In genomic region chr6:39335780-39336541, GRCh38 we compare ENCODE assay signal across 10 cellular contexts. TPM values are rescaled to one million over a fixed set of nuclear protein-coding genes. Genes with fewer than 3 reads are reported as not detected.
DNase-seq lines count a peak whose midpoint lies in the region; ATAC-seq and TF ChIP-seq lines count a peak whose summit lies in the region.
"Had no signal": no experiment of that assay in that cellular context is flagged by ENCODE, and none has a peak within 500 bp of the region (broad histone marks: within the 10 kb centered on the region; RNA-seq: fewer than 3 reads in every experiment).

No MANE protein-coding gene starts in this region.

- in situ Hi-C loops in G401 (cut with HindIII; ENCODE audit: low sequenced_read_pairs): no loop called here

- no peak for TF ChIP-seq CTCF in omental fat pad (IDR thresholded peaks at IDR 0.05)

- DNase-seq in Daoy (ENCODE audit: low read depth): peak; percentile 49
- DNase-seq in SW 1271 (lab: John Stamatoyannopoulos, UW): peak; percentile 24 to 70
- no peak for DNase-seq in left lobe of liver (ENCODE audit: low spot score)
- no peak for DNase-seq in G401 (ENCODE audit: low spot score)
- no peak for DNase-seq in omental fat pad (ENCODE audit: low spot score)
- no peak for DNase-seq in activated naive CD4-positive, alpha-beta T cell treated with anti-CD3 and anti-CD28 coated beads, Interleukin-2, amount 50 U/mL, for 16 hours
- DNase-seq in NCI-H1105 treated with DMSO at 0.1 percent for 48 hours (lab: John Stamatoyannopoulos, UW): no peak

- ATAC-seq in HG02763 (IDR thresholded peaks at IDR 0.05; ENCODE audit: unreplicated experiment) (peak; percentile 64), left lobe of liver (peak; percentile 18), omental fat pad (ENCODE audit: low FRiP score) (no peak)
- ATAC-seq: activated CD4-positive, CD25-positive, alpha-beta regulatory T cell treated with anti-CD3 and anti-CD28 coated beads, Interleukin-2, amount 50 U/mL, for 24 hours had no signal

RNA-seq across cellular contexts. Expression of gene KCNK16, which starts 13.5 kb away (rescaled TPM):
- not detected in 2 replicates for total RNA-seq in Daoy (2014; rRNA removed; shearing (Covaris generic))
- not detected for total RNA-seq in left lobe of liver
- not detected in 2 replicates for total RNA-seq in G401 (2014; rRNA removed; shearing (Covaris generic))
- total RNA-seq in omental fat pad: not detected
- total RNA-seq: frontal cortex had no signal

RNA-seq across cellular contexts. Expression of gene KCNK17, which starts 21.7 kb away (rescaled TPM):
- not detected in 2 replicates for total RNA-seq in Daoy (2014; rRNA removed; shearing (Covaris generic))
- total RNA-seq in left lobe of liver (1.2 TPM), omental fat pad (under 1 TPM in 2 of 4 donors, not detected in 2; 0.24 to 0.28 TPM)
- not detected in 2 replicates for total RNA-seq in G401 (2014; rRNA removed; shearing (Covaris generic))

Comparison
In these comparisons a context has a peak if more than half of its experiments do, and no peak if none do; other contexts are left out.
1. DNase-seq: peak in Daoy (single experiment) and SW 1271 (2 of 2); none in left lobe of liver (single experiment), G401 (single experiment), omental fat pad (single experiment), activated naive CD4-positive, alpha-beta T cell treated with anti-CD3 and anti-CD28 coated beads, Interleukin-2, amount 50 U/mL, for 16 hours (single experiment) and NCI-H1105 treated with DMSO at 0.1 percent for 48 hours (single experiment).